ENCODE assay signal across 17 cellular contexts in the genomic region with DNA sequence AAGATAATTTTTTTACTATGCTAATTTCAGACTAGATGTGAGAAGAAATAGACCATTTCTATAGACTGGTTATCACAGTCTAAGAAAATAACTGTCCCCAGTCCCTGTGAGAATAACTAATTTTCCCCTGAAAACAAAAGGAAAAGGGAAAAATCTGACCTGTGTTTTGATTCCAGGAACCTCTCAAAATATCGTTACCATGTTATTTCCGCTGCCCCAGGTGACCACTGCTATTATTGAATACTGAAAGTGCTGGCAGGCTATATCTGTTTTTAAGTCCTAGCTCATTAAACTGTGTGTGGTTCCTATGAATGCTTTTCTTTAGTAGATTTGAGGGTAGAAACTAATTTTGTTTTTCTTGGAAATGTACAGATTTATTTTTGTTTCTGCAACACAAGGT.
DNase-seq lines count a peak whose midpoint lies in the region; ATAC-seq, FAIRE-seq and TF ChIP-seq lines count a peak whose summit lies in the region.
"Had no signal": no experiment of that assay in that cellular context is flagged by ENCODE, and none has a peak within 500 bp of the region (broad histone marks: within the 10 kb centered on the region; RNA-seq: fewer than 3 reads in every experiment).

No MANE protein-coding gene starts in this region.

- no peaks in the 10 kb centered on the region for H3K9me3 Mint-ChIP-seq in progenitor cell of endocrine pancreas (ENCODE audit: low read depth)
- H3K9me3 Mint-ChIP-seq: activated T-cell treated with anti-CD3 and anti-CD28 coated beads, Interleukin-2, amount 50 U/mL, for 24 hours; dendritic cell treated with granulocyte-macrophage colony-stimulating factor and Interleukin-4, amounts not matched to agents 40 ng/mL and 50 ng/mL, for 4 days; stimulated activated effector memory CD8-positive, alpha-beta T cell treated with anti-CD3 and anti-CD28 coated beads, Interleukin-12 subunit alpha, Interleukin-12 subunit beta, amount 100 ng/mL, for 72 hours had no signal

- ATAC-seq in GM19035 (IDR thresholded peaks at IDR 0.05; ENCODE audit: unreplicated experiment) (peak; percentile 41), HG02678 (IDR thresholded peaks at IDR 0.05; ENCODE audit: unreplicated experiment) (peak; percentile 29), sciatic nerve (peak; percentile 67), pancreas (no peak)
- ATAC-seq: activated CD4-positive, alpha-beta T cell treated with anti-CD3 and anti-CD28 coated beads for 36 hours; stimulated activated effector memory CD8-positive, alpha-beta T cell treated with anti-CD3 and anti-CD28 coated beads, Interleukin-12 subunit alpha, Interleukin-12 subunit beta, amount 100 ng/mL, for 72 hours had no signal

- H3K9me3 ChIP-seq in OCI-LY3 (ENCODE audit: insufficient read depth, low read length) (no peaks in the 10 kb centered on the region), pancreas (no peaks in the 10 kb centered on the region), ascending aorta (no peaks in the 10 kb centered on the region)

- peaks cover 38% of the 10 kb centered on the region for H3K36me3 ChIP-seq in OCI-LY3 (replicated peaks; ENCODE audit: low read depth, low read length)
- peaks cover 0 to 3% (median 0%) of the 10 kb centered on the region in 3 donors for H3K36me3 ChIP-seq in pancreas
- H3K36me3 ChIP-seq in ascending aorta, result peaks cover 25 to 28% of the 10 kb centered on the region in 2 donors

- H3K4me1 ChIP-seq in OCI-LY3 (ENCODE audit: low read length), result peaks cover 56% of the 10 kb centered on the region
- no peaks in the 10 kb centered on the region for H3K4me1 ChIP-seq in pancreas
- H3K4me1 ChIP-seq in ascending aorta, result peaks cover 0 to 14% of the 10 kb centered on the region in 2 donors

- H2AFZ ChIP-seq in OCI-LY3 (ENCODE audit: low read depth, low read length), result no peak overlapping the region
- H2AFZ ChIP-seq: PC-9 had no signal

- H3K27me3 ChIP-seq in OCI-LY3 (ENCODE audit: low read depth, low read length) (no peaks in the 10 kb centered on the region), pancreas (no peaks in the 10 kb centered on the region), ascending aorta (no peaks in the 10 kb centered on the region)

- H3K4me1 Mint-ChIP-seq in progenitor cell of endocrine pancreas (ENCODE audit: low read depth), result peaks cover 6% of the 10 kb centered on the region
- H3K4me1 Mint-ChIP-seq: activated CD4-positive, alpha-beta T cell treated with anti-CD3 and anti-CD28 coated beads for 36 hours; stimulated activated effector memory CD8-positive, alpha-beta T cell treated with anti-CD3 and anti-CD28 coated beads, Interleukin-12 subunit alpha, Interleukin-12 subunit beta, amount 100 ng/mL, for 72 hours had no signal

- H3K27ac Mint-ChIP-seq in progenitor cell of endocrine pancreas, result no peak overlapping the region
- H3K27ac Mint-ChIP-seq: activated CD4-positive, alpha-beta T cell treated with anti-CD3 and anti-CD28 coated beads for 36 hours; activated T-cell treated with anti-CD3 and anti-CD28 coated beads, Interleukin-2, amount 50 U/mL, for 24 hours; dendritic cell treated with granulocyte-macrophage colony-stimulating factor and Interleukin-4, amounts not matched to agents 40 ng/mL and 50 ng/mL, for 4 days; stimulated activated effector memory CD8-positive, alpha-beta T cell treated with anti-CD3 and anti-CD28 coated beads, Interleukin-12 subunit alpha, Interleukin-12 subunit beta, amount 100 ng/mL, for 72 hours had no signal

- H3K4me3 ChIP-seq in OCI-LY3 (ENCODE audit: low read length), result peak overlapping the region; percentile 7
- no peak overlapping the region for H3K4me3 ChIP-seq in pancreas
- no peak overlapping the region for H3K4me3 ChIP-seq in ascending aorta
- H3K4me3 ChIP-seq: PC-9 had no signal

- H3K79me2 ChIP-seq in OCI-LY3 (ENCODE audit: low read length), result peaks cover 51% of the 10 kb centered on the region

- DNase-seq in sciatic nerve (ENCODE audit: low spot score), result no peak
- no peak for DNase-seq in pancreas
- DNase-seq in cerebellum (ENCODE audit: low spot score), result no peak
- DNase-seq in progenitor cell of endocrine pancreas (ENCODE audit: low spot score, unreplicated experiment), result no peak
- no peak for DNase-seq in ascending aorta (ENCODE audit: low spot score in 2 of 2)
- DNase-seq: activated CD4-positive, alpha-beta T cell treated with anti-CD3 and anti-CD28 coated beads for 36 hours; activated T-cell treated with anti-CD3 and anti-CD28 coated beads, Interleukin-2, amount 50 U/mL, for 24 hours; DND-41; MV-4-11; NCI-H345; PC-9; stimulated activated CD4-positive, alpha-beta T cell treated with anti-CD3 and anti-CD28 coated beads, Interleukin-2, amount 100 ng/mL, for 48 hours had no signal

- peak overlapping the region; percentile 34 for H3K4me2 ChIP-seq in OCI-LY3 (ENCODE audit: low read length)
- H3K4me2 ChIP-seq: PC-9 had no signal

- no peaks in the 10 kb centered on the region for H4K20me1 ChIP-seq in OCI-LY3 (ENCODE audit: insufficient read depth, low read length)

- 94% methylated on average over 2 of the region's 2 CpGs for WGBS in pancreas, 2 donors

- H3K27ac ChIP-seq in OCI-LY3 (ENCODE audit: low read length) (no peak overlapping the region), pancreas (no peak overlapping the region), ascending aorta (peak overlapping the region in 1 of 2 donors; percentile 37)
- H3K27ac ChIP-seq: PC-9 had no signal

- H3K9ac ChIP-seq in OCI-LY3 (ENCODE audit: low read length), result no peak overlapping the region

- TF ChIP-seq CTCF in OCI-LY3 (IDR thresholded peaks at IDR 0.05; ENCODE audit: low read depth, low read length) (no peak), pancreas (IDR thresholded peaks at IDR 0.05) (no peak), progenitor cell of endocrine pancreas (IDR thresholded peaks at IDR 0.05; ENCODE audit: unreplicated experiment) (no peak), ascending aorta (IDR thresholded peaks at IDR 0.05) (no peak)

- peaks cover 19% of the 10 kb centered on the region for H3K36me3 Mint-ChIP-seq in progenitor cell of endocrine pancreas (ENCODE audit: insufficient read depth)
- H3K36me3 Mint-ChIP-seq: stimulated activated effector memory CD8-positive, alpha-beta T cell treated with anti-CD3 and anti-CD28 coated beads, Interleukin-12 subunit alpha, Interleukin-12 subunit beta, amount 100 ng/mL, for 72 hours had no signal

- no peak for FAIRE-seq in pancreas (lab: Jason Lieb, UNC)

- intact Hi-C loops in sciatic nerve (cut with DNase I), result no loop called here
- intact Hi-C loops in pancreas (cut with DNase I), result no loop called here
- intact Hi-C loops in ascending aorta (cut with DNase I), result no loop called here

- no peak overlapping the region for H3K4me3 Mint-ChIP-seq in progenitor cell of endocrine pancreas (ENCODE audit: low read depth)
- H3K4me3 Mint-ChIP-seq: activated CD4-positive, alpha-beta T cell treated with anti-CD3 and anti-CD28 coated beads for 36 hours; activated T-cell treated with anti-CD3 and anti-CD28 coated beads, Interleukin-2, amount 50 U/mL, for 24 hours; dendritic cell treated with granulocyte-macrophage colony-stimulating factor and Interleukin-4, amounts not matched to agents 40 ng/mL and 50 ng/mL, for 4 days; stimulated activated effector memory CD8-positive, alpha-beta T cell treated with anti-CD3 and anti-CD28 coated beads, Interleukin-12 subunit alpha, Interleukin-12 subunit beta, amount 100 ng/mL, for 72 hours had no signal

- no peaks in the 10 kb centered on the region for H3K27me3 Mint-ChIP-seq in progenitor cell of endocrine pancreas
- H3K27me3 Mint-ChIP-seq: dendritic cell treated with granulocyte-macrophage colony-stimulating factor and Interleukin-4, amounts not matched to agents 40 ng/mL and 50 ng/mL, for 4 days had no signal

Comparison
In these comparisons a context has a peak if more than half of its experiments do, and no peak if none do; other contexts are left out.
1. ATAC-seq: peak in GM19035 (single experiment), HG02678 (single experiment) and sciatic nerve (single experiment); none in pancreas (0 of 4).